ENCODE assay signal across 8 cellular contexts in genomic region chr11:16604784-16605439, GRCh38.
DNase-seq lines count a peak whose midpoint lies in the region; ATAC-seq, FAIRE-seq and TF ChIP-seq lines count a peak whose summit lies in the region.

No MANE protein-coding gene starts in this region.

- H3K4me3 Mint-ChIP-seq in CD4-positive, alpha-beta T cell = peak overlapping the region; percentile 80
- H3K4me3 Mint-ChIP-seq in neural crest cell = peak overlapping the region; percentile 94

- POLR2A ChIA-PET in CD4-positive, alpha-beta T cell (lab: Charles Lee) = interaction anchor here (1.0 kb wide), 1 partner anchor 9 kb away, joined by 4 read pairs; no protein-coding TSS in a partner anchor

- H3K4me3 ChIP-seq in WI38 (ENCODE audit: low read depth, low read length) = peak overlapping the region; percentile 88
- peak overlapping the region; percentile 81 for H3K4me3 ChIP-seq in fibroblast of villous mesenchyme (ENCODE audit: low read depth, low read length)

- no peak overlapping the region for H3K27ac ChIP-seq in CD4-positive, alpha-beta T cell (ENCODE audit: low read depth, low read length)

- no peak for FAIRE-seq in GM19239 (lab: Jason Lieb, UNC)

- peaks cover 63% of the 10 kb centered on the region for H3K27me3 Mint-ChIP-seq in CD4-positive, alpha-beta T cell
- H3K27me3 Mint-ChIP-seq in neural crest cell (ENCODE audit: low read depth) = peaks cover 24% of the 10 kb centered on the region

- peaks cover 94% of the 10 kb centered on the region for H3K27me3 ChIP-seq in CD4-positive, alpha-beta T cell (ENCODE audit: control insufficient read depth, insufficient read depth, low read length)

- DNase-seq in CD4-positive, alpha-beta T cell = no peak
- DNase-seq in fibroblast of villous mesenchyme (ENCODE audit: low read depth) (peak; percentile 27), neural crest cell (ENCODE audit: low read depth, low spot score) (peak; percentile 40), RPMI8226 (no peak), GM19239 (ENCODE audit: insufficient read length, low spot score) (no peak), GM19240 (ENCODE audit: insufficient read length, low spot score) (no peak)

- no peak overlapping the region for H3K27ac Mint-ChIP-seq in CD4-positive, alpha-beta T cell
- peak overlapping the region; percentile 53 for H3K27ac Mint-ChIP-seq in neural crest cell (ENCODE audit: unreplicated experiment)

- H3K9me3 ChIP-seq in CD4-positive, alpha-beta T cell (ENCODE audit: control insufficient read depth, low read length) = peaks cover 6% of the 10 kb centered on the region

- peaks cover 8% of the 10 kb centered on the region for H3K4me1 Mint-ChIP-seq in CD4-positive, alpha-beta T cell (ENCODE audit: low read depth)
- peaks cover 29% of the 10 kb centered on the region for H3K4me1 Mint-ChIP-seq in neural crest cell

- no peaks in the 10 kb centered on the region for H3K9me3 Mint-ChIP-seq in CD4-positive, alpha-beta T cell
- H3K9me3 Mint-ChIP-seq in neural crest cell = no peaks in the 10 kb centered on the region

- no peak for ATAC-seq in CD4-positive, alpha-beta T cell (ENCODE audit: poor library complexity)
- peak; percentile 27 for ATAC-seq in HG03432 (IDR thresholded peaks at IDR 0.05; ENCODE audit: unreplicated experiment)

- no peaks in the 10 kb centered on the region for H3K36me3 Mint-ChIP-seq in CD4-positive, alpha-beta T cell (ENCODE audit: low read depth)
- no peaks in the 10 kb centered on the region for H3K36me3 Mint-ChIP-seq in neural crest cell (ENCODE audit: low read depth)

- TF ChIP-seq CTCF in CD4-positive, alpha-beta T cell (IDR thresholded peaks at IDR 0.05) = no peak
- no peak for TF ChIP-seq CTCF in WI38 (IDR thresholded peaks at IDR 0.05; ENCODE audit: low read depth, low read length)
- no peak for TF ChIP-seq CTCF in fibroblast of villous mesenchyme (IDR thresholded peaks at IDR 0.05; ENCODE audit: insufficient read depth, low read depth, low read length)
- TF ChIP-seq CTCF in neural crest cell (conservative IDR thresholded peaks at IDR 0.05) = no peak

- intact Hi-C loops in CD4-positive, alpha-beta T cell (cut with DNase I, micrococcal nuclease) = loop anchor here in 1 of 2 experiments (10.0 kb wide), 1 partner anchor 1690 kb away; no protein-coding TSS in a partner anchor

- CTCF ChIA-PET in CD4-positive, alpha-beta T cell (lab: Charles Lee) = no interaction called here

Comparison
In these comparisons a context has a peak if more than half of its experiments do, and no peak if none do; other contexts are left out.
1. DNase-seq: peak in fibroblast of villous mesenchyme (single experiment) and neural crest cell (single experiment); none in CD4-positive, alpha-beta T cell (0 of 10), RPMI8226 (single experiment), GM19239 (single experiment) and GM19240 (single experiment).